ENCODE assay signal across 11 cellular contexts in genomic region chr16:29876186-29876577, GRCh38. TPM values are rescaled to one million over a fixed set of nuclear protein-coding genes. Genes with fewer than 3 reads are reported as not detected.
DNase-seq lines count a peak whose midpoint lies in the region; ATAC-seq and TF ChIP-seq lines count a peak whose summit lies in the region.
"Had no signal": no experiment of that assay in that cellular context is flagged by ENCODE, and none has a peak within 500 bp of the region (broad histone marks: within the 10 kb centered on the region; RNA-seq: fewer than 3 reads in every experiment).

No MANE protein-coding gene starts in this region.

- no peak overlapping the region for H3K27ac Mint-ChIP-seq in natural killer cell

- H3K4me1 Mint-ChIP-seq in natural killer cell, result peaks cover 7 to 24% of the 10 kb centered on the region in 2 donors

- WGBS in thyroid gland, 2 donors, result 19% methylated on average over 17 of the region's 17 CpGs

- no peak for TF ChIP-seq CTCF in AG10803 (conservative IDR thresholded peaks at IDR 0.05; ENCODE audit: low read length)
- TF ChIP-seq CTCF in coronary artery (IDR thresholded peaks at IDR 0.05), result no peak
- TF ChIP-seq CTCF in natural killer cell (IDR thresholded peaks at IDR 0.05), result no peak
- TF ChIP-seq CTCF in thyroid gland (IDR thresholded peaks at IDR 0.05), result no peak

- H3K36me3 Mint-ChIP-seq in natural killer cell, result no peaks in the 10 kb centered on the region

- H3K4me1 ChIP-seq in HUES48 (ENCODE audit: control insufficient read depth, insufficient read depth, low read length), result peaks cover 3% of the 10 kb centered on the region; the same call in 1 of the 2 replicates
- peaks cover 0 to 7% of the 10 kb centered on the region in 2 donors for H3K4me1 ChIP-seq in thyroid gland
- H3K4me1 ChIP-seq: uterus had no signal

- H3K4me3 ChIP-seq in AG10803 (ENCODE audit: low read length) (peak overlapping the region; percentile 30), HUES48 (ENCODE audit: low read depth, low read length) (peak overlapping the region; percentile 65), coronary artery (peak overlapping the region; percentile 35), thyroid gland (replicated peaks in 1 of 3) (no peak overlapping the region)
- H3K4me3 ChIP-seq: uterus had no signal

- H3K27me3 ChIP-seq in HUES48 (ENCODE audit: control insufficient read depth, insufficient read depth, low read length) (no peaks in the 10 kb centered on the region), thyroid gland (peaks cover 14% of the 10 kb centered on the region)

- peak overlapping the region; percentile 69 for H3K4me3 Mint-ChIP-seq in natural killer cell

- intact Hi-C loops in natural killer cell (cut with micrococcal nuclease), result no loop called here
- intact Hi-C loops in thyroid gland (cut with DNase I), result no loop called here

- no peak for ATAC-seq in natural killer cell

- no peak overlapping the region for H3K9ac ChIP-seq in HUES48 (ENCODE audit: low read depth, low read length)

- no peak for TF ChIP-seq POLR2A in thyroid gland (IDR thresholded peaks at IDR 0.05)

- H3K27ac ChIP-seq in HUES48 (ENCODE audit: low read depth, low read length), result no peak overlapping the region
- H3K27ac ChIP-seq in coronary artery, result no peak overlapping the region
- H3K27ac ChIP-seq in thyroid gland, result no peak overlapping the region
- H3K27ac ChIP-seq: uterus had no signal

- no peaks in the 10 kb centered on the region for H3K9me3 ChIP-seq in HUES48 (ENCODE audit: control insufficient read depth, insufficient read depth, low read length)
- H3K9me3 ChIP-seq in thyroid gland, result no peaks in the 10 kb centered on the region
- H3K9me3 ChIP-seq: uterus had no signal

- H3K27me3 Mint-ChIP-seq in natural killer cell (ENCODE audit: low read depth in 2 of 2), result peaks cover 18% of the 10 kb centered on the region in 2 donors

- H3K9me3 Mint-ChIP-seq in natural killer cell, result no peaks in the 10 kb centered on the region

- DNase-seq in AG10803 (ENCODE audit: low read depth), result no peak
- DNase-seq in coronary artery (ENCODE audit: low spot score), result no peak
- DNase-seq in natural killer cell, result no peak
- DNase-seq in HuH-7.5 (ENCODE audit: low spot score), result no peak
- DNase-seq in DMS153 (lab: John Stamatoyannopoulos, UW), result no peak
- DNase-seq in DMS153 treated with DMSO at 0.1 percent for 48 hours (lab: John Stamatoyannopoulos, UW; ENCODE audit: unreplicated experiment), result no peak
- no peak for DNase-seq in thyroid gland
- DNase-seq: DMS79 treated with DMSO at 0.1 percent for 48 hours, erythroblast, uterus had no signal

- H3K36me3 ChIP-seq in HUES48 (ENCODE audit: control insufficient read depth, insufficient read depth, low read length) (peaks cover 17% of the 10 kb centered on the region), thyroid gland (no peaks in the 10 kb centered on the region)
- H3K36me3 ChIP-seq: uterus had no signal

RNA-seq across cellular contexts. Expression of gene CDIPT, which starts 13.2 kb away (rescaled TPM):
- total RNA-seq in natural killer cell, result 10 to 100 TPM; 42.3 to 66.9 (median 53.0) TPM
- 100 to 1,000 TPM in 2 of 4 donors, 10 to 100 TPM in 2; 79.3 to 122 (median 99.3) TPM for total RNA-seq in thyroid gland

RNA-seq across cellular contexts. Expression of gene SEZ6L2, which starts 23.2 kb away (rescaled TPM):
- total RNA-seq in natural killer cell (under 1 TPM in 1 of 3 donors, not detected in 2; 0.14 TPM), thyroid gland (1 to 10 TPM in 2 of 4 donors, under 1 TPM in 2; 0.33 to 1.5 (median 0.79) TPM)

RNA-seq across cellular contexts. Expression of gene ASPHD1, which starts 24.1 kb away (rescaled TPM):
- total RNA-seq in natural killer cell (not detected), thyroid gland (not detected)

RNA-seq across cellular contexts. Expression of gene KCTD13, which starts 49.8 kb away (rescaled TPM):
- 10 to 100 TPM; 36.1 to 54.0 (median 51.7) TPM for total RNA-seq in natural killer cell
- total RNA-seq in thyroid gland, result 10 to 100 TPM in 3 of 4 donors, 1 to 10 TPM in 1; 9.8 to 27.5 (median 15.5) TPM

RNA-seq across cellular contexts. Expression of gene MVP, which starts 55.9 kb away (rescaled TPM):
- 100 to 1,000 TPM; 154 to 168 (median 163) TPM for total RNA-seq in natural killer cell
- 100 to 1,000 TPM in 1 of 4 donors, 10 to 100 TPM in 3; 70.1 to 127 (median 90.6) TPM for total RNA-seq in thyroid gland

Comparison
In these comparisons a context has a peak if more than half of its experiments do, and no peak if none do; other contexts are left out.
1. H3K4me3 ChIP-seq: peak in AG10803 (single experiment), HUES48 (single experiment) and coronary artery (single experiment); none in thyroid gland (0 of 3).